Comparison of ENCODE assay signal across 38 cellular contexts in genomic region chr10:126438407-126438783, GRCh38. TPM values are rescaled to one million over a fixed set of nuclear protein-coding genes. Genes with fewer than 3 reads are reported as not detected.
"Had no signal": no experiment of that assay in that cellular context is flagged by ENCODE, and none has a peak within 500 bp of the region (broad histone marks: within the 10 kb centered on the region; RNA-seq: fewer than 3 reads in every experiment).

No MANE protein-coding gene starts in this region.

- H3K9me3 Mint-ChIP-seq: activated naive CD4-positive, alpha-beta T cell treated with anti-CD3 and anti-CD28 coated beads for 36 hours; activated T-cell treated with anti-CD3 and anti-CD28 coated beads, Interleukin-2, amount 50 U/mL, for 24 hours; activated T-cell treated with anti-CD3 and anti-CD28 coated beads, Interleukin-2, amount 50 U/mL, for 4 hours; activated T-helper 2 cell treated with anti-CD3 and anti-CD28 coated beads, Interferon-gamma antibody, Interleukin-2, Interleukin-4, amounts not matched to agents 10 μg/mL and 5 μg/mL and 100 μg/mL, durations not matched to agents 14 hours and 24 hours and 36 hours had no signal

- H3K27ac ChIP-seq: adrenal gland, ascending aorta, body of pancreas, brain microvascular endothelial cell, breast epithelium, cardiac muscle cell had no signal

- H3K4me1 ChIP-seq: adrenal gland, ascending aorta, body of pancreas, breast epithelium had no signal

- H3K9me3 ChIP-seq: adrenal gland, ascending aorta, body of pancreas had no signal

- H3K27me3 Mint-ChIP-seq: activated naive CD4-positive, alpha-beta T cell treated with anti-CD3 and anti-CD28 coated beads, Interleukin-2, amount 10 ng/mL, durations not matched to agents 7 days and 5 days; activated naive CD8-positive, alpha-beta T cell treated with anti-CD3 and anti-CD28 coated beads, Interleukin-2, amount 10 ng/mL, durations not matched to agents 7 days and 5 days; activated T-helper 17 cell treated with anti-CD3 and anti-CD28 coated beads, Interleukin-2, amount 50 U/mL, for 72 hours; central memory CD8-positive, alpha-beta T cell had no signal

- DNase-seq: activated effector memory CD4-positive, alpha-beta T cell treated with anti-CD3 and anti-CD28 coated beads, Interleukin-2, amount 50 U/mL, for 16 hours; activated gamma-delta T cell; activated gamma-delta T cell treated with Interleukin-2 at 50 U/mL for 16 hours; activated naive CD4-positive, alpha-beta T cell; activated naive CD4-positive, alpha-beta T cell treated with anti-CD3 and anti-CD28 coated beads for 36 hours; activated naive CD4-positive, alpha-beta T cell treated with anti-CD3 and anti-CD28 coated beads, Interleukin-2, amount 10 ng/mL, durations not matched to agents 7 days and 5 days; activated naive CD4-positive, alpha-beta T cell treated with anti-CD3 and anti-CD28 coated beads, Interleukin-2, amount 50 U/mL, for 16 hours; activated naive CD4-positive, alpha-beta T cell treated with Interleukin-2 at 50 U/mL for 16 hours; activated naive CD8-positive, alpha-beta T cell treated with anti-CD3 and anti-CD28 coated beads for 36 hours; activated naive CD8-positive, alpha-beta T cell treated with anti-CD3 and anti-CD28 coated beads, Interleukin-2, amount 10 ng/mL, durations not matched to agents 7 days and 5 days; activated naive CD8-positive, alpha-beta T cell treated with anti-CD3 and anti-CD28 coated beads, Interleukin-2, amount 50 U/mL, for 24 hours; activated T-cell treated with anti-CD3 and anti-CD28 coated beads for 4 hours; activated T-cell treated with anti-CD3 and anti-CD28 coated beads, Interleukin-2, amount 50 U/mL, for 1 hour; activated T-cell treated with anti-CD3 and anti-CD28 coated beads, Interleukin-2, amount 50 U/mL, for 24 hours; activated T-cell treated with anti-CD3 and anti-CD28 coated beads, Interleukin-2, amount 50 U/mL, for 4 hours; activated T-cell treated with anti-CD3 and anti-CD28 coated beads, Interleukin-2, amount 50 U/mL, for 48 hours; activated T-cell treated with anti-CD3 and anti-CD28 coated beads, Interleukin-2, amount 50 U/mL, for 72 hours; adrenal gland; amniotic stem cell; amygdala; anterior cingulate cortex; aorta; body of pancreas; brain microvascular endothelial cell; caudate nucleus; central memory CD4-positive, alpha-beta T cell; cerebellar nuclear complex had no signal

- H3K27me3 ChIP-seq: adrenal gland, ascending aorta, body of pancreas, brain microvascular endothelial cell, breast epithelium, cardiac muscle cell had no signal

- H3K27ac Mint-ChIP-seq: activated naive CD4-positive, alpha-beta T cell treated with anti-CD3 and anti-CD28 coated beads for 36 hours; activated naive CD4-positive, alpha-beta T cell treated with anti-CD3 and anti-CD28 coated beads, Interleukin-2, amount 10 ng/mL, durations not matched to agents 7 days and 5 days; activated naive CD4-positive, alpha-beta T cell treated with anti-CD3 and anti-CD28 coated beads, Interleukin-2, amount 50 U/mL, for 24 hours; activated naive CD4-positive, alpha-beta T cell treated with anti-CD3 and anti-CD28 coated beads, Interleukin-2, amount 50 U/mL, for 72 hours; activated naive CD8-positive, alpha-beta T cell; activated naive CD8-positive, alpha-beta T cell treated with anti-CD3 and anti-CD28 coated beads for 36 hours; activated naive CD8-positive, alpha-beta T cell treated with anti-CD3 and anti-CD28 coated beads, Interleukin-2, amount 10 ng/mL, durations not matched to agents 7 days and 5 days; activated naive CD8-positive, alpha-beta T cell treated with anti-CD3 and anti-CD28 coated beads, Interleukin-2, amount 50 U/mL, for 24 hours; activated T-cell treated with anti-CD3 and anti-CD28 coated beads, Interleukin-2, amount 50 U/mL, for 24 hours; activated T-cell treated with anti-CD3 and anti-CD28 coated beads, Interleukin-2, amount 50 U/mL, for 72 hours; activated T-helper 1 cell treated with anti-CD3 and anti-CD28 coated beads, Interleukin-12 subunit alpha, Interleukin-12 subunit beta, Interleukin-2, Interleukin-4 antibody, amounts not matched to agents 30 ng/mL and 10 ng/mL and 1 ng/mL, durations not matched to agents 14 hours and 24 hours and 36 hours; activated T-helper 17 cell treated with anti-CD3 and anti-CD28 coated beads, Interleukin-2, amount 50 U/mL, for 72 hours; activated T-helper 2 cell treated with anti-CD3 and anti-CD28 coated beads, Interferon-gamma antibody, Interleukin-2, Interleukin-4, amounts not matched to agents 10 μg/mL and 5 μg/mL and 100 μg/mL, durations not matched to agents 14 hours and 24 hours and 36 hours; brain had no signal

- H3K36me3 Mint-ChIP-seq: activated naive CD4-positive, alpha-beta T cell treated with anti-CD3 and anti-CD28 coated beads, Interleukin-2, amount 10 ng/mL, durations not matched to agents 7 days and 5 days; activated naive CD4-positive, alpha-beta T cell treated with anti-CD3 and anti-CD28 coated beads, Interleukin-2, amount 50 U/mL, for 24 hours; activated naive CD8-positive, alpha-beta T cell; activated naive CD8-positive, alpha-beta T cell treated with anti-CD3 and anti-CD28 coated beads for 36 hours; activated naive CD8-positive, alpha-beta T cell treated with anti-CD3 and anti-CD28 coated beads, Interleukin-2, amount 10 ng/mL, durations not matched to agents 7 days and 5 days; brain had no signal

- ATAC-seq: activated naive CD4-positive, alpha-beta T cell treated with anti-CD3 and anti-CD28 coated beads, Interleukin-2, amount 50 U/mL, for 72 hours; activated naive CD8-positive, alpha-beta T cell treated with anti-CD3 and anti-CD28 coated beads, Interleukin-2, amount 50 U/mL, for 24 hours; activated T-cell treated with anti-CD3 and anti-CD28 coated beads, Interleukin-2, amount 50 U/mL, for 4 hours; activated T-cell treated with anti-CD3 and anti-CD28 coated beads, Interleukin-2, amount 50 U/mL, for 72 hours; activated T-helper 17 cell treated with anti-CD3 and anti-CD28 coated beads, Interleukin-2, amount 50 U/mL, for 72 hours; body of pancreas had no signal

- H3K4me3 ChIP-seq: adrenal gland, ascending aorta, body of pancreas, breast epithelium, cardiac muscle cell had no signal

- H3K4me3 Mint-ChIP-seq: activated naive CD4-positive, alpha-beta T cell treated with anti-CD3 and anti-CD28 coated beads for 36 hours; activated naive CD4-positive, alpha-beta T cell treated with anti-CD3 and anti-CD28 coated beads, Interleukin-2, amount 10 ng/mL, durations not matched to agents 7 days and 5 days; activated naive CD4-positive, alpha-beta T cell treated with anti-CD3 and anti-CD28 coated beads, Interleukin-2, amount 50 U/mL, for 24 hours; activated naive CD8-positive, alpha-beta T cell; activated naive CD8-positive, alpha-beta T cell treated with anti-CD3 and anti-CD28 coated beads for 36 hours; activated naive CD8-positive, alpha-beta T cell treated with anti-CD3 and anti-CD28 coated beads, Interleukin-2, amount 10 ng/mL, durations not matched to agents 7 days and 5 days; activated naive CD8-positive, alpha-beta T cell treated with anti-CD3 and anti-CD28 coated beads, Interleukin-2, amount 50 U/mL, for 24 hours; activated T-cell treated with anti-CD3 and anti-CD28 coated beads, Interleukin-2, amount 50 U/mL, for 24 hours; activated T-cell treated with anti-CD3 and anti-CD28 coated beads, Interleukin-2, amount 50 U/mL, for 4 hours; activated T-cell treated with anti-CD3 and anti-CD28 coated beads, Interleukin-2, amount 50 U/mL, for 72 hours; activated T-helper 1 cell treated with anti-CD3 and anti-CD28 coated beads, Interleukin-12 subunit alpha, Interleukin-12 subunit beta, Interleukin-2, Interleukin-4 antibody, amounts not matched to agents 30 ng/mL and 10 ng/mL and 1 ng/mL, durations not matched to agents 14 hours and 24 hours and 36 hours; activated T-helper 17 cell treated with anti-CD3 and anti-CD28 coated beads, Interleukin-2, amount 50 U/mL, for 72 hours; brain; central memory CD8-positive, alpha-beta T cell had no signal

- H3K36me3 ChIP-seq: adrenal gland, ascending aorta, brain microvascular endothelial cell, breast epithelium, cardiac muscle cell had no signal

- H3K4me1 Mint-ChIP-seq: activated naive CD4-positive, alpha-beta T cell treated with anti-CD3 and anti-CD28 coated beads, Interleukin-2, amount 10 ng/mL, durations not matched to agents 7 days and 5 days; activated naive CD4-positive, alpha-beta T cell treated with anti-CD3 and anti-CD28 coated beads, Interleukin-2, amount 50 U/mL, for 24 hours; activated naive CD8-positive, alpha-beta T cell treated with anti-CD3 and anti-CD28 coated beads for 36 hours; activated naive CD8-positive, alpha-beta T cell treated with anti-CD3 and anti-CD28 coated beads, Interleukin-2, amount 10 ng/mL, durations not matched to agents 7 days and 5 days; activated naive CD8-positive, alpha-beta T cell treated with anti-CD3 and anti-CD28 coated beads, Interleukin-2, amount 50 U/mL, for 24 hours; activated T-helper 17 cell treated with anti-CD3 and anti-CD28 coated beads, Interleukin-2, amount 50 U/mL, for 72 hours; brain; central memory CD8-positive, alpha-beta T cell had no signal

RNA-seq across cellular contexts. Expression of gene ADAM12, which starts 50.1 kb away (rescaled TPM):
- total RNA-seq: activated naive CD4-positive, alpha-beta T cell treated with anti-CD3 and anti-CD28 coated beads for 36 hours; activated T-helper 1 cell treated with anti-CD3 and anti-CD28 coated beads, Interleukin-12 subunit alpha, Interleukin-12 subunit beta, Interleukin-2, Interleukin-4 antibody, amounts not matched to agents 30 ng/mL and 10 ng/mL and 1 ng/mL, durations not matched to agents 14 hours and 24 hours and 36 hours; ascending aorta had no signal
